Comparison of ENCODE assay signal across 1 cellular context in the genomic region with DNA sequence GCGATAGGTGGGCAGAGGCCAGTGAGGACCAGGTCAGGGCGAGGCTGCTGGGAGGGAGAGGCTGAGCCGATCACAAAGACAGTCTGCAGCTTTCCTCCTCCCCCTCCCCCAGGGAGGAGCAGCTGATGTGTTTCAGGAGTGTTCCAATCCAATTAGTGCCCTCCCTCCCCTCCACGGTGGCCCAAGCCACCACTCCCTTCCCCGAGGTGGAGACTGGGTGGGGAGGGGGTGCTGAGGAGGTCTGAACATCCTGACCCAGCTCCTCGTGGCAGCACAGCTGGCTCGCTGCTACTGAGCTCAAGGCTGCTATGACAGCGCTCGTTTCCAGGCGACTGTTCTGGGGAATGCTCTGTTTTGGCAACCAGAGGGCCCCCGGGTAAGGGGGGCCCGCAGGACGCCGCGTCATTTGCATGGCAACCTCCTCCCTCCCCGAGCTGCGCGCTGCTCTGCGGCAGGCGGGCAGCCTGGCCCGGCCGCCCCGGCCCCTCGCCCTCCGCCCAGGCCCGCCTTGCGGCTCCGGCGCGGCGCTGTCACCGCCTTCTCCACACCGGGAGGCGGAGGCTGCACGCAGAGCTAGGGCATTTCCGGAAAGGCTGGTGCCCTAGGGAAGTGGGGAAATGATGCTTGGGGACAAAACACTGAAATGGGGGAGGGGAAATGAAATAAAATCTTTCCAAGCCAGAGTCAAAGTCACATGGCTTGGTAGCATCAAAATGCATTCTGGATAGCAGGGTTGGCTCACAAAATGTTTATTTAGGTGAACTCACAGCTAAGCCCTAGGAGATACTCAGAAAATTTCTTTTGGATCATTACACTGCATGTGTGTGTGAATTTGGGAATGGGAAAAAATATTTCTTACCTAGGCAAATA.
TF ChIP-seq lines count a peak whose summit lies in the region.

No MANE protein-coding gene starts in this region.

TF ChIP-seq in H1, 55 proteins besides CTCF, POLR2A, EP300 and RAD21:
- TF ChIP-seq GTF2F1 (IDR thresholded peaks at IDR 0.05; ENCODE audit: borderline replicate concordance, low read depth, low read length), result no peak
- no peak for TF ChIP-seq RXRA (IDR thresholded peaks at IDR 0.05; ENCODE audit: insufficient read depth, low read depth, low read length)
- peak; percentile 60 for TF ChIP-seq POLR2AphosphoS5 (IDR thresholded peaks at IDR 0.05; ENCODE audit: low read depth, low read length)
- no peak for TF ChIP-seq SIRT6 (IDR thresholded peaks at IDR 0.05; ENCODE audit: low read length)
- TF ChIP-seq SUZ12 (IDR thresholded peaks at IDR 0.05; ENCODE audit: low read length), result no peak
- TF ChIP-seq, protein P1, sequence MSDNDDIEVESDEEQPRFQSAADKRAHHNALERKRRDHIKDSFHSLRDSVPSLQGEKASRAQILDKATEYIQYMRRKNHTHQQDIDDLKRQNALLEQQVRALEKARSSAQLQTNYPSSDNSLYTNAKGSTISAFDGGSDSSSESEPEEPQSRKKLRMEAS (IDR thresholded peaks at IDR 0.05), result peak; percentile 91
- TF ChIP-seq EZH2 (IDR thresholded peaks at IDR 0.05; ENCODE audit: low read depth, low read length, severe bottlenecking), result no peak
- peak; percentile 53; the same call in 1 of the 2 replicates for TF ChIP-seq GABPA (IDR thresholded peaks at IDR 0.05; ENCODE audit: borderline replicate concordance, insufficient read depth, low read length)
- TF ChIP-seq ASH2L (IDR thresholded peaks at IDR 0.05; ENCODE audit: low read length), result peak; percentile 61
- TF ChIP-seq TAF1 (IDR thresholded peaks at IDR 0.05; ENCODE audit: low read depth, low read length), result no peak
- TF ChIP-seq ZNF274 (IDR thresholded peaks at IDR 0.05; ENCODE audit: borderline replicate concordance, extremely low read depth, low read length), result no peak
- no peak for TF ChIP-seq SP2 (IDR thresholded peaks at IDR 0.05; ENCODE audit: low read length)
- TF ChIP-seq CHD1 (IDR thresholded peaks at IDR 0.05; ENCODE audit: low read depth, low read length), result no peak
- no peak for TF ChIP-seq RNF2 (IDR thresholded peaks at IDR 0.05; ENCODE audit: borderline replicate concordance, low read depth, low read length, missing control alignments, poor library complexity, severe bottlenecking)
- TF ChIP-seq, protein P2, sequence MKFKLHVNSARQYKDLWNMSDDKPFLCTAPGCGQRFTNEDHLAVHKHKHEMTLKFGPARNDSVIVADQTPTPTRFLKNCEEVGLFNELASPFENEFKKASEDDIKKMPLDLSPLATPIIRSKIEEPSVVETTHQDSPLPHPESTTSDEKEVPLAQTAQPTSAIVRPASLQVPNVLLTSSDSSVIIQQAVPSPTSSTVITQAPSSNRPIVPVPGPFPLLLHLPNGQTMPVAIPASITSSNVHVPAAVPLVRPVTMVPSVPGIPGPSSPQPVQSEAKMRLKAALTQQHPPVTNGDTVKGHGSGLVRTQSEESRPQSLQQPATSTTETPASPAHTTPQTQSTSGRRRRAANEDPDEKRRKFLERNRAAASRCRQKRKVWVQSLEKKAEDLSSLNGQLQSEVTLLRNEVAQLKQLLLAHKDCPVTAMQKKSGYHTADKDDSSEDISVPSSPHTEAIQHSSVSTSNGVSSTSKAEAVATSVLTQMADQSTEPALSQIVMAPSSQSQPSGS (IDR thresholded peaks at IDR 0.05; ENCODE audit: low read length), result no peak
- TF ChIP-seq NANOG (IDR thresholded peaks at IDR 0.05; ENCODE audit: insufficient read depth, low read depth, low read length, poor library complexity, severe bottlenecking), result no peak
- TF ChIP-seq EGR1 (IDR thresholded peaks at IDR 0.05; ENCODE audit: borderline replicate concordance, low read depth, low read length), result no peak
- TF ChIP-seq, protein P3, sequence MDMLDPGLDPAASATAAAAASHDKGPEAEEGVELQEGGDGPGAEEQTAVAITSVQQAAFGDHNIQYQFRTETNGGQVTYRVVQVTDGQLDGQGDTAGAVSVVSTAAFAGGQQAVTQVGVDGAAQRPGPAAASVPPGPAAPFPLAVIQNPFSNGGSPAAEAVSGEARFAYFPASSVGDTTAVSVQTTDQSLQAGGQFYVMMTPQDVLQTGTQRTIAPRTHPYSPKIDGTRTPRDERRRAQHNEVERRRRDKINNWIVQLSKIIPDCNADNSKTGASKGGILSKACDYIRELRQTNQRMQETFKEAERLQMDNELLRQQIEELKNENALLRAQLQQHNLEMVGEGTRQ (IDR thresholded peaks at IDR 0.05; ENCODE audit: low read length), result no peak
- no peak; the same call in 1 of the 2 replicates for TF ChIP-seq TEAD4 (IDR thresholded peaks at IDR 0.05; ENCODE audit: low read depth, low read length)
- no peak for TF ChIP-seq CBX8 (IDR thresholded peaks at IDR 0.05; ENCODE audit: borderline replicate concordance, low read depth, low read length)
- no peak for TF ChIP-seq SP4 (IDR thresholded peaks at IDR 0.05; ENCODE audit: low read length)
- TF ChIP-seq SAP30 (IDR thresholded peaks at IDR 0.05; ENCODE audit: insufficient read depth, insufficient replicate concordance, low read length), result peak; percentile 92
- peak; percentile 73; the same call in 1 of the 2 replicates for TF ChIP-seq TCF12 (IDR thresholded peaks at IDR 0.05; ENCODE audit: low read depth, low read length)
- no peak for TF ChIP-seq BACH1 (IDR thresholded peaks at IDR 0.05; ENCODE audit: low read length)
- no peak for TF ChIP-seq NRF1 (IDR thresholded peaks at IDR 0.05; ENCODE audit: low read depth, low read length)
- TF ChIP-seq TBP (IDR thresholded peaks at IDR 0.05; ENCODE audit: low read depth, low read length), result no peak; the same call in 1 of the 2 replicates
- no peak for TF ChIP-seq FOSL1 (IDR thresholded peaks at IDR 0.05; ENCODE audit: insufficient read depth, low read depth, low read length)
- no peak for TF ChIP-seq CHD2 (IDR thresholded peaks at IDR 0.05; ENCODE audit: low read length)
- peak; percentile 98 for TF ChIP-seq SIN3A (conservative IDR thresholded peaks at IDR 0.05 in 1 of 2, IDR thresholded peaks at IDR 0.05 in 1 of 2; ENCODE audit: low read depth in 1 of 2, low read length in 2 of 2)
- no peak; the same call in 1 of the 2 replicates for TF ChIP-seq SP1 (IDR thresholded peaks at IDR 0.05; ENCODE audit: low read depth, low read length)
- no peak for TF ChIP-seq JUND (IDR thresholded peaks at IDR 0.05; ENCODE audit: low read length)
- TF ChIP-seq, protein P4, sequence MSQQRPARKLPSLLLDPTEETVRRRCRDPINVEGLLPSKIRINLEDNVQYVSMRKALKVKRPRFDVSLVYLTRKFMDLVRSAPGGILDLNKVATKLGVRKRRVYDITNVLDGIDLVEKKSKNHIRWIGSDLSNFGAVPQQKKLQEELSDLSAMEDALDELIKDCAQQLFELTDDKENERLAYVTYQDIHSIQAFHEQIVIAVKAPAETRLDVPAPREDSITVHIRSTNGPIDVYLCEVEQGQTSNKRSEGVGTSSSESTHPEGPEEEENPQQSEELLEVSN (IDR thresholded peaks at IDR 0.05), result no peak
- TF ChIP-seq JUN (IDR thresholded peaks at IDR 0.05; ENCODE audit: low read depth, low read length), result no peak
- no peak for TF ChIP-seq PHF8 (conservative IDR thresholded peaks at IDR 0.05; ENCODE audit: low read depth, low read length)
- no peak for TF ChIP-seq BRCA1 (IDR thresholded peaks at IDR 0.05; ENCODE audit: low read depth, low read length)
- no peak for TF ChIP-seq MAFK (IDR thresholded peaks at IDR 0.05; ENCODE audit: low read depth, low read length)
- TF ChIP-seq YY1 (IDR thresholded peaks at IDR 0.05; ENCODE audit: low read depth, low read length), result no peak
- TF ChIP-seq SRF (IDR thresholded peaks at IDR 0.05; ENCODE audit: low read depth, low read length), result 0 out of 2 replicates have a peak, but pooled peaks have one; percentile 23
- TF ChIP-seq HDAC2 (IDR thresholded peaks at IDR 0.05; ENCODE audit: borderline replicate concordance in 1 of 2, low read depth in 2 of 2, low read length in 2 of 2), result peak; percentile 73; a peak in 2 of 4 replicates
- TF ChIP-seq SIX5 (IDR thresholded peaks at IDR 0.05; ENCODE audit: low read depth, low read length), result no peak
- TF ChIP-seq, protein P5, sequence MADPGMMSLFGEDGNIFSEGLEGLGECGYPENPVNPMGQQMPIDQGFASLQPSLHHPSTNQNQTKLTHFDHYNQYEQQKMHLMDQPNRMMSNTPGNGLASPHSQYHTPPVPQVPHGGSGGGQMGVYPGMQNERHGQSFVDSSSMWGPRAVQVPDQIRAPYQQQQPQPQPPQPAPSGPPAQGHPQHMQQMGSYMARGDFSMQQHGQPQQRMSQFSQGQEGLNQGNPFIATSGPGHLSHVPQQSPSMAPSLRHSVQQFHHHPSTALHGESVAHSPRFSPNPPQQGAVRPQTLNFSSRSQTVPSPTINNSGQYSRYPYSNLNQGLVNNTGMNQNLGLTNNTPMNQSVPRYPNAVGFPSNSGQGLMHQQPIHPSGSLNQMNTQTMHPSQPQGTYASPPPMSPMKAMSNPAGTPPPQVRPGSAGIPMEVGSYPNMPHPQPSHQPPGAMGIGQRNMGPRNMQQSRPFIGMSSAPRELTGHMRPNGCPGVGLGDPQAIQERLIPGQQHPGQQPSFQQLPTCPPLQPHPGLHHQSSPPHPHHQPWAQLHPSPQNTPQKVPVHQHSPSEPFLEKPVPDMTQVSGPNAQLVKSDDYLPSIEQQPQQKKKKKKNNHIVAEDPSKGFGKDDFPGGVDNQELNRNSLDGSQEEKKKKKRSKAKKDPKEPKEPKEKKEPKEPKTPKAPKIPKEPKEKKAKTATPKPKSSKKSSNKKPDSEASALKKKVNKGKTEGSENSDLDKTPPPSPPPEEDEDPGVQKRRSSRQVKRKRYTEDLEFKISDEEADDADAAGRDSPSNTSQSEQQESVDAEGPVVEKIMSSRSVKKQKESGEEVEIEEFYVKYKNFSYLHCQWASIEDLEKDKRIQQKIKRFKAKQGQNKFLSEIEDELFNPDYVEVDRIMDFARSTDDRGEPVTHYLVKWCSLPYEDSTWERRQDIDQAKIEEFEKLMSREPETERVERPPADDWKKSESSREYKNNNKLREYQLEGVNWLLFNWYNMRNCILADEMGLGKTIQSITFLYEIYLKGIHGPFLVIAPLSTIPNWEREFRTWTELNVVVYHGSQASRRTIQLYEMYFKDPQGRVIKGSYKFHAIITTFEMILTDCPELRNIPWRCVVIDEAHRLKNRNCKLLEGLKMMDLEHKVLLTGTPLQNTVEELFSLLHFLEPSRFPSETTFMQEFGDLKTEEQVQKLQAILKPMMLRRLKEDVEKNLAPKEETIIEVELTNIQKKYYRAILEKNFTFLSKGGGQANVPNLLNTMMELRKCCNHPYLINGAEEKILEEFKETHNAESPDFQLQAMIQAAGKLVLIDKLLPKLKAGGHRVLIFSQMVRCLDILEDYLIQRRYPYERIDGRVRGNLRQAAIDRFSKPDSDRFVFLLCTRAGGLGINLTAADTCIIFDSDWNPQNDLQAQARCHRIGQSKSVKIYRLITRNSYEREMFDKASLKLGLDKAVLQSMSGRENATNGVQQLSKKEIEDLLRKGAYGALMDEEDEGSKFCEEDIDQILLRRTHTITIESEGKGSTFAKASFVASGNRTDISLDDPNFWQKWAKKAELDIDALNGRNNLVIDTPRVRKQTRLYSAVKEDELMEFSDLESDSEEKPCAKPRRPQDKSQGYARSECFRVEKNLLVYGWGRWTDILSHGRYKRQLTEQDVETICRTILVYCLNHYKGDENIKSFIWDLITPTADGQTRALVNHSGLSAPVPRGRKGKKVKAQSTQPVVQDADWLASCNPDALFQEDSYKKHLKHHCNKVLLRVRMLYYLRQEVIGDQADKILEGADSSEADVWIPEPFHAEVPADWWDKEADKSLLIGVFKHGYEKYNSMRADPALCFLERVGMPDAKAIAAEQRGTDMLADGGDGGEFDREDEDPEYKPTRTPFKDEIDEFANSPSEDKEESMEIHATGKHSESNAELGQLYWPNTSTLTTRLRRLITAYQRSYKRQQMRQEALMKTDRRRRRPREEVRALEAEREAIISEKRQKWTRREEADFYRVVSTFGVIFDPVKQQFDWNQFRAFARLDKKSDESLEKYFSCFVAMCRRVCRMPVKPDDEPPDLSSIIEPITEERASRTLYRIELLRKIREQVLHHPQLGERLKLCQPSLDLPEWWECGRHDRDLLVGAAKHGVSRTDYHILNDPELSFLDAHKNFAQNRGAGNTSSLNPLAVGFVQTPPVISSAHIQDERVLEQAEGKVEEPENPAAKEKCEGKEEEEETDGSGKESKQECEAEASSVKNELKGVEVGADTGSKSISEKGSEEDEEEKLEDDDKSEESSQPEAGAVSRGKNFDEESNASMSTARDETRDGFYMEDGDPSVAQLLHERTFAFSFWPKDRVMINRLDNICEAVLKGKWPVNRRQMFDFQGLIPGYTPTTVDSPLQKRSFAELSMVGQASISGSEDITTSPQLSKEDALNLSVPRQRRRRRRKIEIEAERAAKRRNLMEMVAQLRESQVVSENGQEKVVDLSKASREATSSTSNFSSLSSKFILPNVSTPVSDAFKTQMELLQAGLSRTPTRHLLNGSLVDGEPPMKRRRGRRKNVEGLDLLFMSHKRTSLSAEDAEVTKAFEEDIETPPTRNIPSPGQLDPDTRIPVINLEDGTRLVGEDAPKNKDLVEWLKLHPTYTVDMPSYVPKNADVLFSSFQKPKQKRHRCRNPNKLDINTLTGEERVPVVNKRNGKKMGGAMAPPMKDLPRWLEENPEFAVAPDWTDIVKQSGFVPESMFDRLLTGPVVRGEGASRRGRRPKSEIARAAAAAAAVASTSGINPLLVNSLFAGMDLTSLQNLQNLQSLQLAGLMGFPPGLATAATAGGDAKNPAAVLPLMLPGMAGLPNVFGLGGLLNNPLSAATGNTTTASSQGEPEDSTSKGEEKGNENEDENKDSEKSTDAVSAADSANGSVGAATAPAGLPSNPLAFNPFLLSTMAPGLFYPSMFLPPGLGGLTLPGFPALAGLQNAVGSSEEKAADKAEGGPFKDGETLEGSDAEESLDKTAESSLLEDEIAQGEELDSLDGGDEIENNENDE (IDR thresholded peaks at IDR 0.05; ENCODE audit: insufficient replicate concordance, low read length), result no peak
- peak; percentile 78; the same call in 1 of the 2 replicates for TF ChIP-seq KDM1A (IDR thresholded peaks at IDR 0.05; ENCODE audit: borderline replicate concordance, low read length)
- peak; percentile 72 for TF ChIP-seq CREB1 (IDR thresholded peaks at IDR 0.05)
- no peak; the same call in 1 of the 2 replicates for TF ChIP-seq RFX5 (IDR thresholded peaks at IDR 0.05; ENCODE audit: borderline replicate concordance, low read depth, low read length)
- TF ChIP-seq HDAC6 (IDR thresholded peaks at IDR 0.05; ENCODE audit: low read depth, low read length), result no peak
- TF ChIP-seq CEBPB (IDR thresholded peaks at IDR 0.05; ENCODE audit: low read depth, low read length), result no peak; the same call in 1 of the 2 replicates
- TF ChIP-seq KDM4A (IDR thresholded peaks at IDR 0.05; ENCODE audit: low read depth, low read length, severe bottlenecking), result no peak
- TF ChIP-seq KDM5A (IDR thresholded peaks at IDR 0.05; ENCODE audit: low read length), result no peak
- TF ChIP-seq POU5F1 (IDR thresholded peaks at IDR 0.05; ENCODE audit: low read depth, low read length), result no peak
- TF ChIP-seq BCL11A (IDR thresholded peaks at IDR 0.05; ENCODE audit: low read depth in 2 of 2, low read length in 2 of 2), result no peak
- TF ChIP-seq CTBP2 (IDR thresholded peaks at IDR 0.05; ENCODE audit: borderline replicate concordance, insufficient read depth, insufficient read length, low read length), result no peak
- no peak for TF ChIP-seq CBX5 (IDR thresholded peaks at IDR 0.05; ENCODE audit: low read depth, low read length)
- TF ChIP-seq TAF7 (optimal IDR thresholded peaks at IDR 0.05; ENCODE audit: borderline replicate concordance, low read depth, low read length), result peak; percentile 31
- no peak for TF ChIP-seq RBBP5 (IDR thresholded peaks at IDR 0.05; ENCODE audit: borderline replicate concordance, low read depth, low read length)
- TF ChIP-seq, protein P6, sequence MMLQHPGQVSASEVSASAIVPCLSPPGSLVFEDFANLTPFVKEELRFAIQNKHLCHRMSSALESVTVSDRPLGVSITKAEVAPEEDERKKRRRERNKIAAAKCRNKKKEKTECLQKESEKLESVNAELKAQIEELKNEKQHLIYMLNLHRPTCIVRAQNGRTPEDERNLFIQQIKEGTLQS (IDR thresholded peaks at IDR 0.05; ENCODE audit: insufficient read depth, low read depth, low read length), result no peak
